ENCODE assay signal across 8 cellular contexts in the genomic region with DNA sequence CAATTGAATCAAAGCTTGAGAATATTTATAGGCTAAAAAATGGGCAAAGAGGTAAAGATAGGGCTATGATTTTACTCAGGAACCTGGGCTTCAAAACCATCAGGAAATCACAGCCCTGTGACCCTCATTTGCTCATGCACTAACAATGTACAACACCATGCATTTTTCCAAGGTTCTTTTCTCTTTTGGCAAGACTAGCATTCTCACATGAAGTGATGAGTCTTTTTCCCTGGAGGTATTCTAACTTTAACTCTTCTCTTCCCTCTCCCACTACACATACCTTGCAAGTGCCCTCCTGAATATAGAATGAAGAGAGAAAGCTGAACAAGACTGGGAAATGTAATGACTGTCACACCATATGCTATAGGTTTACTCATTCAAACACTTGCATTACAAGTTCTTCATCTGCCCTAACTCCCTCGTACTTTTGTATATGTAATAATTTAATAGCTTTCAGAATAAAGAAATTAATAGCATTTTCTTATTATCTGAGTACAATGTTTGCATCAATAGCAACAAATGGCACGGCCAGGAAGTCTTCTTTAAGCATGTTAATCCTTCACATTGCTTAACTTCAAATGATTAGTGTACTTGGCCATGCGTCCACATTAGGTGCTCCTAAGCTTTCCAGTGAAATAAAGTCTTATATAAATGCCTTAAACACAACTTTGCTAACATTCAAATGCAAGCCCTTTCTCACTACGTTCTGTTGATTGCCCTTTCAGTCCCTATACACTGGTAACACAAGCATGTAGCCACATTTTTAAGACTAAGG. TPM values are rescaled to one million over a fixed set of nuclear protein-coding genes. Genes with fewer than 3 reads are reported as not detected.
DNase-seq lines count a peak whose midpoint lies in the region; ATAC-seq, FAIRE-seq and TF ChIP-seq lines count a peak whose summit lies in the region.

No MANE protein-coding gene starts in this region.

- H4K20me1 ChIP-seq in astrocyte (ENCODE audit: insufficient read depth, low read length) = no peaks in the 10 kb centered on the region

- peak overlapping the region; percentile 74 for H3K9ac ChIP-seq in astrocyte (ENCODE audit: low read length)

- H3K36me3 ChIP-seq in A673 (ENCODE audit: insufficient read depth, low read length, poor library complexity, severe bottlenecking) (no peaks in the 10 kb centered on the region), astrocyte (ENCODE audit: insufficient read depth, low read length) (no peaks in the 10 kb centered on the region)

- FAIRE-seq in astrocyte (lab: Jason Lieb, UNC) (peak; percentile 47), HTR-8/SVneo (lab: Jason Lieb, UNC) (no peak)

- no peaks in the 10 kb centered on the region for H3K79me2 ChIP-seq in astrocyte (ENCODE audit: insufficient read depth, low read length)

- TSS peak; percentile 54 for BruUV-seq in A673 (replicated peaks; lab: Mats Ljungman, UMichigan)

- TF ChIP-seq CTCF in A673 (conservative IDR thresholded peaks at IDR 0.05; ENCODE audit: low read depth, low read length) = no peak
- no peak for TF ChIP-seq CTCF in astrocyte (IDR thresholded peaks at IDR 0.05; ENCODE audit: insufficient read depth, low read depth, low read length)

- peaks cover 27% of the 10 kb centered on the region for H3K4me1 ChIP-seq in A673 (ENCODE audit: insufficient read depth, low read length, poor library complexity, severe bottlenecking)
- peaks cover 8% of the 10 kb centered on the region for H3K4me1 ChIP-seq in astrocyte (ENCODE audit: insufficient read depth, low read length)

- no peak for ATAC-seq in memory B cell (ENCODE audit: low read depth)

- POLR2A ChIA-PET in A673 (lab: Charles Lee; ENCODE audit: low non-redundant PET) = interaction anchor here (0.6 to 0.7 kb wide), 3 partner anchors 41 to 1317 kb away, joined by 3 to 17 read pairs (median 4); no protein-coding TSS in a partner anchor

- H3K9me3 Mint-ChIP-seq in astrocyte (ENCODE audit: unreplicated experiment) (no peaks in the 10 kb centered on the region), memory B cell (no peaks in the 10 kb centered on the region)

- H3K4me3 ChIP-seq in A673 (ENCODE audit: low read depth, low read length, poor library complexity, severe bottlenecking) (peak overlapping the region; percentile 84), astrocyte (ENCODE audit: insufficient read depth, low read depth, low read length) (peak overlapping the region; percentile 76)

- no peaks in the 10 kb centered on the region for H3K36me3 Mint-ChIP-seq in astrocyte (ENCODE audit: low read depth, unreplicated experiment)
- no peaks in the 10 kb centered on the region for H3K36me3 Mint-ChIP-seq in memory B cell

- H3K27me3 Mint-ChIP-seq in astrocyte (ENCODE audit: low read depth, unreplicated experiment) (peaks cover 26% of the 10 kb centered on the region), memory B cell (peaks cover 6% of the 10 kb centered on the region)

- CTCF ChIA-PET in A673 (lab: Charles Lee) = no interaction called here

- peak overlapping the region; percentile 95 for H3K4me2 ChIP-seq in astrocyte (ENCODE audit: low read length)

- H3K4me1 Mint-ChIP-seq in astrocyte (ENCODE audit: low read depth, unreplicated experiment) = peaks cover 23% of the 10 kb centered on the region
- peaks cover 16% of the 10 kb centered on the region for H3K4me1 Mint-ChIP-seq in memory B cell

- intact Hi-C loops in A673 (cut with micrococcal nuclease; ENCODE audit: unreplicated experiment) = loop anchor here (5.0 kb wide), 1 partner anchor 185 kb away; the partner anchor contains the start of genes SWT1 and TRMT1L

- peak overlapping the region; percentile 92 for H3K4me3 Mint-ChIP-seq in astrocyte (ENCODE audit: unreplicated experiment)
- peak overlapping the region; percentile 91 for H3K4me3 Mint-ChIP-seq in memory B cell

- no peak overlapping the region for H2AFZ ChIP-seq in astrocyte (ENCODE audit: low read depth, low read length)

- H3K27ac Mint-ChIP-seq in astrocyte (ENCODE audit: unreplicated experiment) = peak overlapping the region; percentile 97
- peak overlapping the region; percentile 83 for H3K27ac Mint-ChIP-seq in memory B cell

- no peaks in the 10 kb centered on the region for H3K27me3 ChIP-seq in A673 (replicated peaks; ENCODE audit: insufficient read depth, low read depth, low read length, poor library complexity)
- peaks cover 4% of the 10 kb centered on the region for H3K27me3 ChIP-seq in astrocyte (ENCODE audit: insufficient read depth, low read length)

- DNase-seq in A673 (ENCODE audit: low spot score) (peak; percentile 24), HCEC 1CT (peak; percentile 52), astrocyte (ENCODE audit: low read depth) (peak; percentile 51), memory B cell (ENCODE audit: low spot score in 2 of 2) (no peak), midbrain (lab: John Stamatoyannopoulos, UW) (no peak), HTR-8/SVneo (ENCODE audit: insufficient read length, low spot score) (no peak), SHP77 (lab: John Stamatoyannopoulos, UW) (no peak), NCI-H1092 (lab: John Stamatoyannopoulos, UW) (no peak)

- H3K9me3 ChIP-seq in A673 (ENCODE audit: low read depth, low read length, poor library complexity, severe bottlenecking) = no peaks in the 10 kb centered on the region
- H3K9me3 ChIP-seq in astrocyte (ENCODE audit: insufficient read depth, low read depth, low read length) = no peaks in the 10 kb centered on the region

- peak overlapping the region; percentile 92 for H3K27ac ChIP-seq in A673 (ENCODE audit: low read depth, low read length, poor library complexity, severe bottlenecking)
- no peak overlapping the region for H3K27ac ChIP-seq in astrocyte (ENCODE audit: low read depth, low read length)

RNA-seq across cellular contexts. Expression of gene NIBAN1, which starts 1.8 kb away (rescaled TPM):
- total RNA-seq in A673 (2021) (52.9 and 54.8 TPM in 2 replicates), astrocyte (8.8 and 9.1 TPM in 2 replicates)

Comparison
In these comparisons a context has a peak if more than half of its experiments do, and no peak if none do; other contexts are left out.
1. DNase-seq: peak in A673 (single experiment), HCEC 1CT (single experiment) and astrocyte (single experiment); none in memory B cell (0 of 2), midbrain (single experiment), HTR-8/SVneo (single experiment), SHP77 (0 of 2) and NCI-H1092 (single experiment).